Comparison of ENCODE assay signal across 1 cellular context in the genomic region with DNA sequence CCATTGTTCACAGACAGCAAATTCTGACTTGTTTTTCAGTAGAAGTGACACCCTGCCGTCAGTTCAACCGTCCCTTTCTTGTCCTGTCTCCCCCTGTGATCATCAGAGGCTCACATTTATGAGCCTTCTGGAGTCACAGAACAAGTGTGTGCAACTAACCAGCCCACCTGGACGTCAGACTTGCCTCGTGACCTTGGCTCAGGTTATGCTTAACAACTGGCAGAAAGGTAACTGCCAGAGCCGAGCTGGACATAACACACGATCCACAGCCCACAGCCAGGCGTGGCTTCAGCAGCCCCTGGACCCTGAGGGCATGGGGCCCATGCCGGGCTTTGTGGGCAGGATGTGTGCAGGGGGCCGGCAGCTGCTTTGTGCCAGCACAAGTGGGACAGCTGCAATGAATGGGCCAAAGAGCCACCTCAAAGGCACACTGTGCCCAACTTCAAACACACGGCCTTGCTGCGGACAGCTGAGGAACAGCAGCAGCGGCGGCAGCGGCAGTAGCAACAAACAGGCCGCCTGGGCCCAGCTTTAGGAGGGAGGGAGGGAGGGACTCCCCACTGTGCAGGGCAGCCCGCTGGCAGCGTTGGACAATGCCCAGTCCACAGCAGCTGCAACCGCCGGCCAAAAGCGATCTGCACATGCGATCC.
TF ChIP-seq lines count a peak whose summit lies in the region.

No MANE protein-coding gene starts in this region.

TF ChIP-seq in GM12878, 131 proteins besides CTCF, POLR2A, EP300 and RAD21 (continued from another document):
- no peak for TF ChIP-seq BCL3 (IDR thresholded peaks at IDR 0.05; ENCODE audit: borderline replicate concordance, insufficient read depth, low read depth, low read length, poor library complexity, severe bottlenecking)
